Comparison of ENCODE assay signal across 8 cellular contexts in the genomic region with DNA sequence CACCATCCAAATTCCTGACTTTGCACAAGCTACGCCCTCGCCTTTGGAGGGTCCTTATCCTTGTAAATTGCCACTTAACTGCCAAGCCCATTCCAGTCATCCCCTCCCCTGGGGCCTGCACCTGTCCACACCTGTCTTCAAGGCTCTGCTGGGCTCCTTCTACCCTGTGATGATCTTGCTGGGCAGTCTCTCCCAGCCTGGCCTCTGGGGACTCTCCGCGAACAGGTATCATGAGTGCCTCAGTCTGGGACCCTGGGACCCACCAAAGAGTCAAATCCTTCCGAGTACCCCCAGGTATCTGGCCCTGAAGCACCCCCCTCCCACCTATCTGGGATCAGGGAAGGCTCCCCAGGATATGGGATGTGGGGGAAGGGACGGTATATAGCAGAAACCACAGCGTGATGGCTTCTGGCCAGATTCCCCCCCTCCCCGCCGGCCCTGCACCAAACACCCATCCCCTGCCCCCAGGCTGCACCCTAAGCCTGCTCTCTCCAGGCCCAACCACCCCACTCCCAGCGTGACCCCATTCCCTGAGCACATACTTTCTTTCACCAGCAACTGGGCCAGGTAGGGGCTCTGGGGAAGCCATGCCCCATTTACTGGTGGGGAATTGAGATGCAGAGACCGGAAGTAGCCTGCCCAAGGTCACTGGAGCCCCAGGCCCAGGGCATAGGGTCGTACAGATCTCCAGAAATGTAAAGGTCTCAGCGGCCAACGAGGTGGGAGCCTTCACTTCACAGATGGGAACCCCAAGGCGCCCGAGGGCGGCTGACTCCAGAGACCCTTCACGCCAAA. TPM values are rescaled to one million over a fixed set of nuclear protein-coding genes. Genes with fewer than 3 reads are reported as not detected.
DNase-seq lines count a peak whose midpoint lies in the region; ATAC-seq and TF ChIP-seq lines count a peak whose summit lies in the region.

No MANE protein-coding gene starts in this region.

- H3K4me3 Mint-ChIP-seq in activated CD4-positive, alpha-beta T cell treated with anti-CD3 and anti-CD28 coated beads, Interleukin-2, amount 10 ng/mL, durations not matched to agents 7 days and 5 days = peak overlapping the region; percentile 83
- H3K4me3 Mint-ChIP-seq in T-helper 17 cell = peak overlapping the region; percentile 98
- peak overlapping the region; percentile 77 for H3K4me3 Mint-ChIP-seq in glutamatergic neuron (ENCODE audit: unreplicated experiment)

- no peaks in the 10 kb centered on the region for H3K9me3 ChIP-seq in T-helper 17 cell (ENCODE audit: control insufficient read depth, low read length, poor library complexity, severe bottlenecking)

- peak overlapping the region in 20 of 21 experiments; percentile 30 to 87 (median 78) for H3K27ac ChIP-seq in skin epidermis

- peak overlapping the region; percentile 55 to 82 (median 61) for H3K4me3 ChIP-seq in skin epidermis

- CTCF ChIA-PET in activated CD4-positive, alpha-beta T cell treated with anti-CD3 and anti-CD28 coated beads, Interleukin-2, amount 10 ng/mL, durations not matched to agents 7 days and 5 days (lab: Charles Lee) = interaction anchor here (1.3 to 2.9 kb wide), 4 partner anchors 10 to 26 kb away, joined by 3 to 16 read pairs (median 6); no protein-coding TSS in a partner anchor

- H3K4me1 Mint-ChIP-seq in activated CD4-positive, alpha-beta T cell treated with anti-CD3 and anti-CD28 coated beads, Interleukin-2, amount 10 ng/mL, durations not matched to agents 7 days and 5 days = peaks cover 35% of the 10 kb centered on the region
- H3K4me1 Mint-ChIP-seq in T-helper 17 cell (peaks cover 32% of the 10 kb centered on the region), glutamatergic neuron (ENCODE audit: low read depth, unreplicated experiment) (peaks cover 7% of the 10 kb centered on the region)

- peak overlapping the region; percentile 92 for H3K27ac Mint-ChIP-seq in activated CD4-positive, alpha-beta T cell treated with anti-CD3 and anti-CD28 coated beads, Interleukin-2, amount 10 ng/mL, durations not matched to agents 7 days and 5 days
- H3K27ac Mint-ChIP-seq in T-helper 17 cell (peak overlapping the region; percentile 92), glutamatergic neuron (ENCODE audit: unreplicated experiment) (no peak overlapping the region)

- TF ChIP-seq CTCF in glutamatergic neuron (IDR thresholded peaks at IDR 0.05; ENCODE audit: partially characterized antibody, unreplicated experiment) = no peak

- POLR2A ChIA-PET in activated CD4-positive, alpha-beta T cell treated with anti-CD3 and anti-CD28 coated beads, Interleukin-2, amount 10 ng/mL, durations not matched to agents 7 days and 5 days (lab: Charles Lee) = interaction anchor here (0.6 kb wide), 1 partner anchor 14 kb away, joined by 4 read pairs; no protein-coding TSS in a partner anchor

- no peaks in the 10 kb centered on the region for H3K27me3 Mint-ChIP-seq in activated CD4-positive, alpha-beta T cell treated with anti-CD3 and anti-CD28 coated beads, Interleukin-2, amount 10 ng/mL, durations not matched to agents 7 days and 5 days
- H3K27me3 Mint-ChIP-seq in T-helper 17 cell (no peaks in the 10 kb centered on the region), glutamatergic neuron (ENCODE audit: unreplicated experiment) (peaks cover 10% of the 10 kb centered on the region)

- H3K9me3 Mint-ChIP-seq in activated CD4-positive, alpha-beta T cell treated with anti-CD3 and anti-CD28 coated beads, Interleukin-2, amount 10 ng/mL, durations not matched to agents 7 days and 5 days = no peaks in the 10 kb centered on the region
- peaks cover 1% of the 10 kb centered on the region for H3K9me3 Mint-ChIP-seq in glutamatergic neuron (ENCODE audit: unreplicated experiment)

- ATAC-seq in T-helper 17 cell (peak; percentile 5), GM19455 (IDR thresholded peaks at IDR 0.05; ENCODE audit: unreplicated experiment) (no peak), HG02642 (IDR thresholded peaks at IDR 0.05; ENCODE audit: poor library complexity, unreplicated experiment) (no peak)

- H3K36me3 Mint-ChIP-seq in activated CD4-positive, alpha-beta T cell treated with anti-CD3 and anti-CD28 coated beads, Interleukin-2, amount 10 ng/mL, durations not matched to agents 7 days and 5 days (ENCODE audit: low read depth) = no peaks in the 10 kb centered on the region
- peaks cover 3% of the 10 kb centered on the region for H3K36me3 Mint-ChIP-seq in T-helper 17 cell (ENCODE audit: low read depth)
- H3K36me3 Mint-ChIP-seq in glutamatergic neuron (ENCODE audit: unreplicated experiment) = no peaks in the 10 kb centered on the region

- no peak for DNase-seq in activated CD4-positive, alpha-beta T cell treated with anti-CD3 and anti-CD28 coated beads, Interleukin-2, amount 10 ng/mL, durations not matched to agents 7 days and 5 days
- DNase-seq in activated CD4-positive, alpha-beta T cell treated with anti-CD3 and anti-CD28 coated beads, Interleukin-2, amount 50 U/mL, for 4 hours = no peak
- DNase-seq in T-helper 17 cell (no peak), glutamatergic neuron (no peak), superior temporal gyrus (ENCODE audit: extremely low spot score) (no peak)

RNA-seq across cellular contexts. Expression of a gene that starts 0.7 kb away (rescaled TPM):
- 100 to 1,000 TPM in 1 of 2 experiments, 10 to 100 TPM in 1; 83.6 to 101 TPM for total RNA-seq in activated CD4-positive, alpha-beta T cell treated with anti-CD3 and anti-CD28 coated beads, Interleukin-2, amount 10 ng/mL, durations not matched to agents 7 days and 5 days
- 100 to 1,000 TPM in 1 of 2 donors, 10 to 100 TPM in 1; 93.3 to 108 TPM for total RNA-seq in T-helper 17 cell
- 20.5 TPM for total RNA-seq in glutamatergic neuron (ENCODE audit: unreplicated experiment)

RNA-seq across cellular contexts. Expression of a gene that starts 42.4 kb away (rescaled TPM):
- 1 to 10 TPM; 4.5 to 6.4 TPM for total RNA-seq in activated CD4-positive, alpha-beta T cell treated with anti-CD3 and anti-CD28 coated beads, Interleukin-2, amount 10 ng/mL, durations not matched to agents 7 days and 5 days
- total RNA-seq in T-helper 17 cell (10 to 100 TPM; 12.9 to 17.7 TPM), glutamatergic neuron (ENCODE audit: unreplicated experiment) (13.5 TPM)
